8 cellular contexts compared by ENCODE assay signal in genomic region chr19:38389101-38389925, GRCh38. TPM values are rescaled to one million over a fixed set of nuclear protein-coding genes. Genes with fewer than 3 reads are reported as not detected.
DNase-seq lines count a peak whose midpoint lies in the region; ATAC-seq and TF ChIP-seq lines count a peak whose summit lies in the region.

No MANE protein-coding gene starts in this region.

- no peak for ATAC-seq in CD4-positive, CD25-positive, alpha-beta regulatory T cell (ENCODE audit: low read depth in 2 of 2)
- ATAC-seq in activated naive CD8-positive, alpha-beta T cell treated with anti-CD3 and anti-CD28 coated beads, Interleukin-2, amount 50 U/mL, for 24 hours, result no peak

- H3K9me3 Mint-ChIP-seq in CD4-positive, CD25-positive, alpha-beta regulatory T cell, result peaks cover 0 to 1% (median 0%) of the 10 kb centered on the region in 7 donors
- no peaks in the 10 kb centered on the region for H3K9me3 Mint-ChIP-seq in activated naive CD8-positive, alpha-beta T cell treated with anti-CD3 and anti-CD28 coated beads, Interleukin-2, amount 50 U/mL, for 24 hours

- H3K9ac ChIP-seq in iPS-15b (ENCODE audit: low read depth, low read length), result peak overlapping the region; percentile 70

- peaks cover 7% of the 10 kb centered on the region for H3K36me3 Mint-ChIP-seq in CD4-positive, CD25-positive, alpha-beta regulatory T cell
- H3K36me3 Mint-ChIP-seq in activated naive CD8-positive, alpha-beta T cell treated with anti-CD3 and anti-CD28 coated beads, Interleukin-2, amount 50 U/mL, for 24 hours (ENCODE audit: low read depth), result peaks cover 12% of the 10 kb centered on the region

- no peak for TF ChIP-seq POLR2A in stomach (IDR thresholded peaks at IDR 0.05)

- no peak for DNase-seq in CD4-positive, CD25-positive, alpha-beta regulatory T cell
- peak; percentile 76 for DNase-seq in HS-27A (ENCODE audit: low read depth)
- DNase-seq in activated naive CD8-positive, alpha-beta T cell treated with anti-CD3 and anti-CD28 coated beads, Interleukin-2, amount 50 U/mL, for 24 hours, result no peak
- no peak for DNase-seq in stomach
- DNase-seq in NCI-H524 treated with DMSO at 0.1 percent for 48 hours (lab: John Stamatoyannopoulos, UW), result no peak
- DNase-seq in DMS114 treated with DMSO at 0.1 percent for 48 hours (lab: John Stamatoyannopoulos, UW; ENCODE audit: unreplicated experiment), result no peak
- no peak for DNase-seq in NAMALWA (ENCODE audit: low spot score)

- no peak overlapping the region for H3K4me3 ChIP-seq in CD4-positive, CD25-positive, alpha-beta regulatory T cell (ENCODE audit: low read depth, low read length)
- peak overlapping the region; percentile 86 for H3K4me3 ChIP-seq in iPS-15b (ENCODE audit: low read depth, low read length)
- H3K4me3 ChIP-seq in stomach, result peak overlapping the region; percentile 47 to 57 (median 54)

- H3K36me3 ChIP-seq in CD4-positive, CD25-positive, alpha-beta regulatory T cell (ENCODE audit: control insufficient read depth, insufficient read depth, low read length), result peaks cover 3% of the 10 kb centered on the region
- H3K36me3 ChIP-seq in iPS-15b (ENCODE audit: control insufficient read depth, insufficient read depth, low read length) (peaks cover 4% of the 10 kb centered on the region), stomach (peaks cover 0 to 18% (median 12%) of the 10 kb centered on the region in 4 donors)

- H3K4me3 Mint-ChIP-seq in CD4-positive, CD25-positive, alpha-beta regulatory T cell, result peak overlapping the region in 3 of 4 donors; percentile 18 to 66 (median 57)
- peak overlapping the region; percentile 57 for H3K4me3 Mint-ChIP-seq in activated naive CD8-positive, alpha-beta T cell treated with anti-CD3 and anti-CD28 coated beads, Interleukin-2, amount 50 U/mL, for 24 hours

- peaks cover 4% of the 10 kb centered on the region for H3K27me3 ChIP-seq in CD4-positive, CD25-positive, alpha-beta regulatory T cell (ENCODE audit: control insufficient read depth, insufficient read depth, low read length)
- H3K27me3 ChIP-seq in iPS-15b (ENCODE audit: control insufficient read depth, insufficient read depth, low read length), result peaks cover 3% of the 10 kb centered on the region
- H3K27me3 ChIP-seq in stomach, result peaks cover 4 to 85% (median 24%) of the 10 kb centered on the region in 3 donors

- H3K27ac ChIP-seq in CD4-positive, CD25-positive, alpha-beta regulatory T cell (ENCODE audit: insufficient read depth, low read length, poor library complexity, severe bottlenecking), result no peak overlapping the region
- peak overlapping the region in 4 of 5 donors; percentile 53 to 80 (median 67) for H3K27ac ChIP-seq in stomach

- H3K4me1 Mint-ChIP-seq in CD4-positive, CD25-positive, alpha-beta regulatory T cell, result peaks cover 5 to 32% (median 7%) of the 10 kb centered on the region in 4 donors
- H3K4me1 Mint-ChIP-seq in activated naive CD8-positive, alpha-beta T cell treated with anti-CD3 and anti-CD28 coated beads, Interleukin-2, amount 50 U/mL, for 24 hours, result peaks cover 25% of the 10 kb centered on the region

- peaks cover 40% of the 10 kb centered on the region for H3K4me1 ChIP-seq in CD4-positive, CD25-positive, alpha-beta regulatory T cell (ENCODE audit: control insufficient read depth, insufficient read depth, low read length, poor library complexity, severe bottlenecking)
- H3K4me1 ChIP-seq in iPS-15b (ENCODE audit: control insufficient read depth, insufficient read depth, low read length) (peaks cover 13% of the 10 kb centered on the region), stomach (peaks cover 38 to 52% (median 43%) of the 10 kb centered on the region in 4 donors)

- TF ChIP-seq EP300 in stomach (IDR thresholded peaks at IDR 0.05), result no peak

- intact Hi-C loops in stomach (cut with DNase I; ENCODE audit: low total_unique reads), result loop anchor here (10.0 kb wide), 1 partner anchor 225 kb away; the partner anchor contains the start of genes EIF3K and MAP4K1

- no peak for TF ChIP-seq CTCF in stomach (IDR thresholded peaks at IDR 0.05)

- H3K27ac Mint-ChIP-seq in CD4-positive, CD25-positive, alpha-beta regulatory T cell, result peak overlapping the region in 1 of 3 donors; percentile 62
- H3K27ac Mint-ChIP-seq in activated naive CD8-positive, alpha-beta T cell treated with anti-CD3 and anti-CD28 coated beads, Interleukin-2, amount 50 U/mL, for 24 hours, result no peak overlapping the region

- H3K9me3 ChIP-seq in CD4-positive, CD25-positive, alpha-beta regulatory T cell (ENCODE audit: control insufficient read depth in 2 of 2, low read length in 2 of 2), result no peaks in the 10 kb centered on the region
- no peaks in the 10 kb centered on the region for H3K9me3 ChIP-seq in iPS-15b (ENCODE audit: control insufficient read depth, insufficient read depth, low read length)
- no peaks in the 10 kb centered on the region for H3K9me3 ChIP-seq in stomach

- H3K27me3 Mint-ChIP-seq in CD4-positive, CD25-positive, alpha-beta regulatory T cell, result peaks cover 50% of the 10 kb centered on the region
- peaks cover 39% of the 10 kb centered on the region for H3K27me3 Mint-ChIP-seq in activated naive CD8-positive, alpha-beta T cell treated with anti-CD3 and anti-CD28 coated beads, Interleukin-2, amount 50 U/mL, for 24 hours

- WGBS in stomach, 5 donors, result 4 to 8% (median 5%) methylated on average over 17 to 28 of the region's 28 CpGs

RNA-seq across cellular contexts. Expression of gene SPRED3, which starts 0.8 kb away (rescaled TPM):
- 1.3 TPM for total RNA-seq in CD4-positive, CD25-positive, alpha-beta regulatory T cell
- polyA plus RNA-seq in CD4-positive, CD25-positive, alpha-beta regulatory T cell, result under 1 TPM in 3 of 4 donors, not detected in 1; 0.06 to 0.13 (median 0.07) TPM
- total RNA-seq in stomach, result 1 to 10 TPM in 2 of 5 donors, not detected in 3; 1.7 to 3.6 TPM
- under 1 TPM in 2 of 3 donors, not detected in 1; 0.12 to 0.33 TPM for polyA plus RNA-seq in stomach

RNA-seq across cellular contexts. Expression of gene GGN, which starts 1.5 kb away (rescaled TPM):
- total RNA-seq in CD4-positive, CD25-positive, alpha-beta regulatory T cell, result 0.91 TPM
- not detected for polyA plus RNA-seq in CD4-positive, CD25-positive, alpha-beta regulatory T cell
- total RNA-seq in stomach, result not detected
- under 1 TPM in 2 of 3 donors, not detected in 1; 0.19 to 0.30 TPM for polyA plus RNA-seq in stomach

RNA-seq across cellular contexts. Expression of gene FAM98C, which starts 13.6 kb away (rescaled TPM):
- total RNA-seq in CD4-positive, CD25-positive, alpha-beta regulatory T cell, result 41.3 TPM
- 10 to 100 TPM; 17.2 to 20.8 (median 19.8) TPM for polyA plus RNA-seq in CD4-positive, CD25-positive, alpha-beta regulatory T cell
- 100 to 1,000 TPM in 1 of 5 donors, 10 to 100 TPM in 3, 1 to 10 TPM in 1; 4.0 to 222 (median 18.7) TPM for total RNA-seq in stomach
- 10 to 100 TPM; 18.3 to 40.7 (median 35.1) TPM for polyA plus RNA-seq in stomach

RNA-seq across cellular contexts. Expression of gene PSMD8, which starts 14.9 kb away (rescaled TPM):
- total RNA-seq in CD4-positive, CD25-positive, alpha-beta regulatory T cell, result 104 TPM
- 100 to 1,000 TPM; 177 to 254 (median 222) TPM for polyA plus RNA-seq in CD4-positive, CD25-positive, alpha-beta regulatory T cell
- 100 to 1,000 TPM in 2 of 5 donors, 10 to 100 TPM in 3; 10.7 to 282 (median 92.4) TPM for total RNA-seq in stomach
- 100 to 1,000 TPM in 2 of 3 donors, 10 to 100 TPM in 1; 99.3 to 150 (median 116) TPM for polyA plus RNA-seq in stomach

RNA-seq across cellular contexts. Expression of gene RASGRP4, which starts 36.7 kb away (rescaled TPM):
- 10.9 TPM for total RNA-seq in CD4-positive, CD25-positive, alpha-beta regulatory T cell
- polyA plus RNA-seq in CD4-positive, CD25-positive, alpha-beta regulatory T cell, result 1 to 10 TPM; 1.6 to 9.3 (median 5.0) TPM
- total RNA-seq in stomach, result 1 to 10 TPM in 2 of 5 donors, under 1 TPM in 1, not detected in 2; 0.55 to 8.4 (median 4.0) TPM
- polyA plus RNA-seq in stomach, result 1 to 10 TPM in 2 of 3 donors, under 1 TPM in 1; 0.40 to 1.8 (median 1.5) TPM
